Comparison of ENCODE assay signal across 1 cellular context in genomic region chr6:110703906-110704594, GRCh38.
TF ChIP-seq lines count a peak whose summit lies in the region.

No MANE protein-coding gene starts in this region.

TF ChIP-seq in HepG2, 621 proteins besides CTCF, POLR2A, EP300 and RAD21 (continued from another document and continues in another):
- TF ChIP-seq ZHX1 (CRISPR knock-in tag; IDR thresholded peaks at IDR 0.05; ENCODE audit: low read depth) (no peak), TCF7L2 (IDR thresholded peaks at IDR 0.05; ENCODE audit: low read depth, low read length) (no peak), SMAD3 (CRISPR knock-in tag; IDR thresholded peaks at IDR 0.05) (peak; percentile 75; the same call in 1 of the 2 replicates), ZNF670 (CRISPR knock-in tag; IDR thresholded peaks at IDR 0.05; ENCODE audit: borderline replicate concordance) (0 out of 2 replicates have a peak, but pooled peaks have one; percentile 47), ZNF780A (CRISPR knock-in tag; IDR thresholded peaks at IDR 0.05) (no peak), TBX2 (CRISPR knock-in tag; IDR thresholded peaks at IDR 0.05; ENCODE audit: borderline replicate concordance) (peak; percentile 87), ZFP37 (CRISPR knock-in tag; IDR thresholded peaks at IDR 0.05; ENCODE audit: borderline replicate concordance) (no peak), HMG20A (CRISPR knock-in tag; IDR thresholded peaks at IDR 0.05; ENCODE audit: borderline replicate concordance) (peak; percentile 99), ZUFSP (CRISPR knock-in tag; IDR thresholded peaks at IDR 0.05; ENCODE audit: borderline replicate concordance) (no peak), FOXA3 (CRISPR knock-in tag; IDR thresholded peaks at IDR 0.05) (peak; percentile 99), ZNF710 (CRISPR knock-in tag; IDR thresholded peaks at IDR 0.05; ENCODE audit: borderline replicate concordance) (no peak), ZNF562 (CRISPR knock-in tag; IDR thresholded peaks at IDR 0.05; ENCODE audit: borderline replicate concordance) (no peak), SPEN (CRISPR knock-in tag; IDR thresholded peaks at IDR 0.05; ENCODE audit: low read depth) (no peak), FOSL1 (CRISPR knock-in tag; IDR thresholded peaks at IDR 0.05; ENCODE audit: borderline replicate concordance) (no peak), THAP8 (CRISPR knock-in tag; IDR thresholded peaks at IDR 0.05; ENCODE audit: borderline replicate concordance) (no peak), ZNF362 (CRISPR knock-in tag; IDR thresholded peaks at IDR 0.05; ENCODE audit: borderline replicate concordance) (peak; percentile 37; the same call in 1 of the 2 replicates), DMTF1 (CRISPR knock-in tag; IDR thresholded peaks at IDR 0.05) (no peak), RCOR2 (CRISPR knock-in tag; IDR thresholded peaks at IDR 0.05) (peak; percentile 91), ZNF687 (CRISPR knock-in tag; IDR thresholded peaks at IDR 0.05) (no peak), STAT5B (CRISPR knock-in tag; IDR thresholded peaks at IDR 0.05) (0 out of 2 replicates have a peak, but pooled peaks have one; percentile 54), ZMYM3 (CRISPR knock-in tag; IDR thresholded peaks at IDR 0.05) (no peak), ARNT2 (CRISPR knock-in tag; IDR thresholded peaks at IDR 0.05; ENCODE audit: low read depth) (no peak), MYNN (CRISPR knock-in tag; IDR thresholded peaks at IDR 0.05; ENCODE audit: low read depth) (no peak), ZNF484 (CRISPR knock-in tag; IDR thresholded peaks at IDR 0.05; ENCODE audit: borderline replicate concordance, low read depth) (no peak), ZKSCAN5 (CRISPR knock-in tag; IDR thresholded peaks at IDR 0.05) (no peak), GABPA (IDR thresholded peaks at IDR 0.05; ENCODE audit: low read depth, low read length) (no peak), GABPA (CRISPR knock-in tag; IDR thresholded peaks at IDR 0.05; ENCODE audit: low read depth) (peak; percentile 23; the same call in 1 of the 2 replicates), LCORL (IDR thresholded peaks at IDR 0.05) (peak; percentile 58; the same call in 1 of the 2 replicates), LCORL (CRISPR knock-in tag; IDR thresholded peaks at IDR 0.05) (peak; percentile 84), ATF5 (CRISPR knock-in tag; IDR thresholded peaks at IDR 0.05; ENCODE audit: low read depth) (no peak), ZNF574 (CRISPR knock-in tag; IDR thresholded peaks at IDR 0.05) (no peak), ELF3 (CRISPR knock-in tag; IDR thresholded peaks at IDR 0.05) (peak; percentile 85), ZSCAN21 (CRISPR knock-in tag; IDR thresholded peaks at IDR 0.05; ENCODE audit: borderline replicate concordance) (no peak), SOX5 (CRISPR knock-in tag; IDR thresholded peaks at IDR 0.05; ENCODE audit: borderline replicate concordance) (peak; percentile 97), NCOA2 (CRISPR knock-in tag; IDR thresholded peaks at IDR 0.05) (peak; percentile 93), NR2F2 (IDR thresholded peaks at IDR 0.05; ENCODE audit: borderline replicate concordance, low read depth) (peak; percentile 95), ZNF275 (CRISPR knock-in tag; IDR thresholded peaks at IDR 0.05; ENCODE audit: borderline replicate concordance) (no peak), SCMH1 (CRISPR knock-in tag; IDR thresholded peaks at IDR 0.05; ENCODE audit: borderline replicate concordance) (no peak), RFX5 (IDR thresholded peaks at IDR 0.05; ENCODE audit: low read depth, low read length) (no peak), ATF7-NPFF (CRISPR knock-in tag; IDR thresholded peaks at IDR 0.05; ENCODE audit: low read depth) (no peak)
